Comparison of ENCODE assay signal across 8 cellular contexts in the genomic region with DNA sequence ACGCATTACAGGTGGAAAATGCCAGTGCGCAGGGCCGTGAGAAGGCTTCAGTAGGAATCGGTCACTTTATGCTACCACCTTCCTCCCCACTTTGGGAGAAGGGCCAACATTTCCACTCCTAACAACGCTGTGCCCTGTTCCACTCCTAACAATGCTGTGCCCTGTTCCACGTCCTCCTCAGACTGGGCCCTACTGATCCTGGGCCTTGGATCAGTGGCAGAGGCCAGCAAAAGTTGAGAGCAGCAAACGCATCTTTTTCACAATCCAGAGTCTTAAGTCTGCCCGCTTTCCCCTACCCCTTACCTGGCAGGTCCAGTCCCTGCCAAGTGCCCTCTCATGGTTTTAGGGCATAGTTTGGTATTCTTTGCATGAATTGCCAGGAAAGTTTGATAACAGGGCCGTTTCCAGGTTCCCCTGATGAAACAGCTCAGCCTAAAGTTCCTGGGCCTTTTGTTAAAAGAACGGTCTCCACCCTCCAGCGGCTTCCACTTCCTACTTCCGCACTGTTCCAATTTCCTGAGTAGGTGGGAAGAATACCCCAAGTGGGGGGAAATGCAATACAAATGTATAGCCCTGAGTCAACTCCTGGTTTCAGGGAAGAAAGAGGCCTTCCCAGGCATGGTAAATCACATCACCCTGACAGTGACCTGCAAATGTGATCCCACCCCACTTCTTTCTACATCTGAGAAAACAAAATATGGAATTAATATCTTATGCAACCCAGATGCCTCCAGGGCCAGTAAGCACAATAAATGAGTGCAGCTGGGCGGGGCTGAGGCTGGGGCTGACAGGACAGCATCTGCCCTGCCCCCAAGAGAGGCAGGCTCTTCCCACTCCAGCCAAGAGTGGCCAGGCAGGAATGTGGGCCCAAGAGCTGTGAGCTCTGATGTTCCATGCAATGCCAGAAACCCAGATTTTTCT. TPM values are rescaled to one million over a fixed set of nuclear protein-coding genes. Genes with fewer than 3 reads are reported as not detected.
DNase-seq lines count a peak whose midpoint lies in the region; ATAC-seq and TF ChIP-seq lines count a peak whose summit lies in the region.

No MANE protein-coding gene starts in this region.

- intact Hi-C loops in mucosa of descending colon (cut with DNase I, micrococcal nuclease) = no loop called here
- intact Hi-C loops in uterus (cut with DNase I; ENCODE audit: low total_unique reads) = no loop called here
- intact Hi-C loops in CD4-positive, alpha-beta memory T cell (cut with micrococcal nuclease) = no loop called here

- no peak overlapping the region for H3K4me3 Mint-ChIP-seq in CD4-positive, alpha-beta memory T cell

- DNase-seq in Ammon's horn (ENCODE audit: low spot score) (peak; percentile 67), NCI-H226 (peak; percentile 93), epidermal melanocyte (ENCODE audit: insufficient read length, low spot score) (peak; percentile 79), mucosa of descending colon (peak; percentile 82 to 89 (median 84)), uterus (peak; percentile 88 to 90), HEK293T (ENCODE audit: extremely low spot score) (no peak)
- DNase-seq in stimulated activated CD4-positive, alpha-beta T cell treated with anti-CD3 and anti-CD28 coated beads, Interleukin-15, amount 100 ng/mL, for 24 hours = no peak
- DNase-seq in CD4-positive, alpha-beta memory T cell = no peak

- peak overlapping the region; percentile 94 to 97 for H3K27ac ChIP-seq in uterus
- no peak overlapping the region for H3K27ac ChIP-seq in CD4-positive, alpha-beta memory T cell (ENCODE audit: low read depth, low read length)

- peak overlapping the region in 2 of 7 donors; percentile 32 to 57 for H3K27ac Mint-ChIP-seq in CD4-positive, alpha-beta memory T cell

- H3K9me3 ChIP-seq in mucosa of descending colon (no peaks in the 10 kb centered on the region), uterus (no peaks in the 10 kb centered on the region)
- H3K9me3 ChIP-seq in CD4-positive, alpha-beta memory T cell (ENCODE audit: control insufficient read depth in 1 of 2, low read length in 2 of 2) = no peaks in the 10 kb centered on the region

- no peaks in the 10 kb centered on the region for H3K9me3 Mint-ChIP-seq in CD4-positive, alpha-beta memory T cell

- H3K4me1 ChIP-seq in mucosa of descending colon (ENCODE audit: low read depth) (peaks cover 68% of the 10 kb centered on the region), uterus (peaks cover 41 to 64% of the 10 kb centered on the region in 2 donors)
- H3K4me1 ChIP-seq in CD4-positive, alpha-beta memory T cell (ENCODE audit: insufficient read depth, low read length) = peaks cover 14% of the 10 kb centered on the region

- CTCF ChIA-PET in CD4-positive, alpha-beta memory T cell (lab: Charles Lee; ENCODE audit: partially characterized antibody) = interaction anchor here (0.6 to 1.3 kb wide), 3 partner anchors 30 to 319 kb away, joined by 3 to 7 read pairs (median 3); no protein-coding TSS in a partner anchor
- CTCF ChIA-PET in HEK293T (lab: Yijun Ruan, JAX) = no interaction called here

- H3K27me3 Mint-ChIP-seq in CD4-positive, alpha-beta memory T cell = no peaks in the 10 kb centered on the region

- no peak for TF ChIP-seq CTCF in mucosa of descending colon (IDR thresholded peaks at IDR 0.05)
- no peak for TF ChIP-seq CTCF in uterus (IDR thresholded peaks at IDR 0.05)

- H3K36me3 ChIP-seq in mucosa of descending colon (ENCODE audit: low read depth) (no peaks in the 10 kb centered on the region), uterus (no peaks in the 10 kb centered on the region)
- peaks cover 21% of the 10 kb centered on the region for H3K36me3 ChIP-seq in CD4-positive, alpha-beta memory T cell (ENCODE audit: insufficient read depth, low read length)

- H3K4me3 ChIP-seq in mucosa of descending colon = no peak overlapping the region
- no peak overlapping the region for H3K4me3 ChIP-seq in uterus
- no peak overlapping the region for H3K4me3 ChIP-seq in CD4-positive, alpha-beta memory T cell (ENCODE audit: low read length in 2 of 2)

- POLR2A ChIA-PET in CD4-positive, alpha-beta memory T cell (lab: Charles Lee; ENCODE audit: partially characterized antibody) = interaction anchor here (2.8 kb wide), 1 partner anchor 15 kb away, joined by 7 read pairs; a partner anchor contains a TSS
- POLR2A ChIA-PET in HEK293T (lab: Yijun Ruan, JAX) = interaction anchor here (2.0 kb wide), 1 partner anchor 15 kb away, joined by 6 read pairs; a partner anchor contains a TSS

- peaks cover 19 to 54% (median 38%) of the 10 kb centered on the region in 4 donors for H3K4me1 Mint-ChIP-seq in CD4-positive, alpha-beta memory T cell

- peaks cover 21 to 51% of the 10 kb centered on the region in 2 donors for H3K36me3 Mint-ChIP-seq in CD4-positive, alpha-beta memory T cell

- no peak for TF ChIP-seq POLR2A in uterus (IDR thresholded peaks at IDR 0.05)

- ATAC-seq in mucosa of descending colon = peak; percentile 78

- no peaks in the 10 kb centered on the region for H3K27me3 ChIP-seq in uterus
- no peaks in the 10 kb centered on the region for H3K27me3 ChIP-seq in CD4-positive, alpha-beta memory T cell (ENCODE audit: insufficient read depth, low read length)

TF ChIP-seq in HEK293T, 16 proteins besides CTCF, POLR2A, EP300 and RAD21:
- no peak for TF ChIP-seq NFRKB (IDR thresholded peaks at IDR 0.05)
- no peak for TF ChIP-seq BHLHE40 (IDR thresholded peaks at IDR 0.05; ENCODE audit: borderline replicate concordance)
- TF ChIP-seq HDGF (IDR thresholded peaks at IDR 0.05; ENCODE audit: borderline replicate concordance) = no peak
- TF ChIP-seq, protein P1, sequence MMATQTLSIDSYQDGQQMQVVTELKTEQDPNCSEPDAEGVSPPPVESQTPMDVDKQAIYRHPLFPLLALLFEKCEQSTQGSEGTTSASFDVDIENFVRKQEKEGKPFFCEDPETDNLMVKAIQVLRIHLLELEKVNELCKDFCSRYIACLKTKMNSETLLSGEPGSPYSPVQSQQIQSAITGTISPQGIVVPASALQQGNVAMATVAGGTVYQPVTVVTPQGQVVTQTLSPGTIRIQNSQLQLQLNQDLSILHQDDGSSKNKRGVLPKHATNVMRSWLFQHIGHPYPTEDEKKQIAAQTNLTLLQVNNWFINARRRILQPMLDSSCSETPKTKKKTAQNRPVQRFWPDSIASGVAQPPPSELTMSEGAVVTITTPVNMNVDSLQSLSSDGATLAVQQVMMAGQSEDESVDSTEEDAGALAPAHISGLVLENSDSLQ (IDR thresholded peaks at IDR 0.05) = no peak
- no peak for TF ChIP-seq CTBP1 (IDR thresholded peaks at IDR 0.05; ENCODE audit: borderline replicate concordance)
- TF ChIP-seq L3MBTL2 (conservative IDR thresholded peaks at IDR 0.05) = no peak
- TF ChIP-seq TARDBP (IDR thresholded peaks at IDR 0.05) = no peak
- TF ChIP-seq LEF1 (IDR thresholded peaks at IDR 0.05; ENCODE audit: borderline replicate concordance) = no peak
- no peak for TF ChIP-seq SP1 (IDR thresholded peaks at IDR 0.05)
- TF ChIP-seq SUZ12 (IDR thresholded peaks at IDR 0.05) = no peak
- TF ChIP-seq ELF4 (IDR thresholded peaks at IDR 0.05) = no peak
- no peak for TF ChIP-seq ZNF384 (IDR thresholded peaks at IDR 0.05)
- no peak for TF ChIP-seq ARNT (IDR thresholded peaks at IDR 0.05)
- TF ChIP-seq FOXM1 (IDR thresholded peaks at IDR 0.05; ENCODE audit: borderline replicate concordance) = no peak
- TF ChIP-seq FOXK2 (IDR thresholded peaks at IDR 0.05) = no peak
- no peak for TF ChIP-seq FOXA1 (IDR thresholded peaks at IDR 0.05)
TF ChIP-seq in HEK293T: peak in this region for 0.

RNA-seq across cellular contexts. Expression of a gene that starts 15.0 kb away (rescaled TPM):
- 10 to 100 TPM; 81.1 to 86.3 (median 86.0) TPM for total RNA-seq in mucosa of descending colon
- 10 to 100 TPM; 38.2 to 88.4 (median 63.6) TPM for total RNA-seq in uterus
- 10 to 100 TPM; 29.2 to 31.9 TPM for total RNA-seq in CD4-positive, alpha-beta memory T cell
- polyA plus RNA-seq in CD4-positive, alpha-beta memory T cell = 10 to 100 TPM; 23.2 to 25.3 TPM

RNA-seq across cellular contexts. Expression of a gene that starts 15.3 kb away (rescaled TPM):
- total RNA-seq in mucosa of descending colon (10 to 100 TPM; 52.5 to 62.3 (median 54.6) TPM), uterus (10 to 100 TPM; 14.7 to 64.2 (median 30.7) TPM)
- total RNA-seq in CD4-positive, alpha-beta memory T cell = 10 to 100 TPM; 55.8 to 58.1 TPM
- polyA plus RNA-seq in CD4-positive, alpha-beta memory T cell = 10 to 100 TPM; 24.0 to 24.4 TPM

Comparison
In these comparisons a context has a peak if more than half of its experiments do, and no peak if none do; other contexts are left out.
1. DNase-seq: peak in Ammon's horn (single experiment), NCI-H226 (single experiment), epidermal melanocyte (single experiment), mucosa of descending colon (3 of 3) and uterus (2 of 2); none in stimulated activated CD4-positive, alpha-beta T cell treated with anti-CD3 and anti-CD28 coated beads, Interleukin-15, amount 100 ng/mL, for 24 hours (single experiment), CD4-positive, alpha-beta memory T cell (0 of 5) and HEK293T (single experiment).